In genomic region chr13:33676700-33677048, GRCh38 we compare ENCODE assay signal across 8 cellular contexts.
DNase-seq lines count a peak whose midpoint lies in the region; ATAC-seq, FAIRE-seq and TF ChIP-seq lines count a peak whose summit lies in the region.

No MANE protein-coding gene starts in this region.

- no peak overlapping the region for H3K4me2 ChIP-seq in GM12878 (ENCODE audit: control insufficient read depth, insufficient read depth)

- in situ Hi-C loops in GM12878 (cut with MboI) = no loop called here

- intact Hi-C loops in GM12878 (cut with micrococcal nuclease; ENCODE audit: unreplicated experiment) = loop anchor here (5.0 kb wide), 2 partner anchors 141 to 474 kb away; partner anchors contain the start of gene RFC3

- H3K9ac ChIP-seq in GM12878 (ENCODE audit: control insufficient read depth, insufficient read depth, low read length) = no peak overlapping the region

- BruUV-seq in GM12878 (replicated peaks; lab: Mats Ljungman, UMichigan) = no TSS peak

- peaks cover 9% of the 10 kb centered on the region for H3K79me2 ChIP-seq in GM12878 (ENCODE audit: control insufficient read depth, insufficient read depth, low read length)

- no peak overlapping the region for H3K27ac ChIP-seq in GM12878 (ENCODE audit: control insufficient read depth, insufficient read depth)

- no peak for TF ChIP-seq RAD21 in GM12878 (IDR thresholded peaks at IDR 0.05; ENCODE audit: insufficient read depth, low read depth, low read length)

- SMC1A ChIA-PET in GM12878 (lab: Charles Lee; ENCODE audit: uncharacterized antibody, unreplicated experiment) = interaction anchor here (0.8 to 7.2 kb wide), 4 partner anchors 13 to 108 kb away, joined by 3 to 110 read pairs (median 4); no protein-coding TSS in a partner anchor

- CTCF ChIA-PET in GM12878 (lab: Yijun Ruan, JAX) = interaction anchor here (0.6 to 5.7 kb wide), 4 partner anchors 11 to 457 kb away, joined by 3 to 93 read pairs (median 10); no protein-coding TSS in a partner anchor

- H3K4me3 ChIP-seq in AG10803 (ENCODE audit: low read length) (peak overlapping the region; percentile 61), GM12878 (no peak overlapping the region)

- peaks cover 27% of the 10 kb centered on the region for H3K4me1 Mint-ChIP-seq in stimulated activated naive CD8-positive, alpha-beta T cell treated with anti-CD3 and anti-CD28 coated beads, Interleukin-15, amount 100 ng/mL, for 72 hours

- TF ChIP-seq EP300 in GM12878 (IDR thresholded peaks at IDR 0.05; ENCODE audit: borderline replicate concordance in 1 of 2, control insufficient read depth in 1 of 2, low read depth in 2 of 2, low read length in 2 of 2) = no peak

- H3K9me3 Mint-ChIP-seq in stimulated activated naive CD8-positive, alpha-beta T cell treated with anti-CD3 and anti-CD28 coated beads, Interleukin-15, amount 100 ng/mL, for 72 hours = no peaks in the 10 kb centered on the region

- WGBS in GM12878 (ENCODE audit: insufficient coverage, insufficient replicate concordance, low lambda C conversion rate, missing lambda C conversion rate) = 63% methylated on average over 3 of the region's 3 CpGs

- peak overlapping the region in 1 of 2 donors; percentile 12 for H3K27ac Mint-ChIP-seq in stimulated activated naive CD8-positive, alpha-beta T cell treated with anti-CD3 and anti-CD28 coated beads, Interleukin-15, amount 100 ng/mL, for 72 hours

- ATAC-seq in GM19397 (IDR thresholded peaks at IDR 0.05; ENCODE audit: unreplicated experiment) = peak; percentile 28
- no peak for ATAC-seq in GM12878
- ATAC-seq in stimulated activated naive CD8-positive, alpha-beta T cell treated with anti-CD3 and anti-CD28 coated beads, Interleukin-15, amount 100 ng/mL, for 72 hours = peak; percentile 36
- ATAC-seq in GM21723 (IDR thresholded peaks at IDR 0.05; ENCODE audit: unreplicated experiment) = no peak

- POLR2A ChIA-PET in GM12878 (lab: Charles Lee) = no interaction called here

- no peaks in the 10 kb centered on the region for H3K27me3 ChIP-seq in GM12878 (replicated peaks in 1 of 2; ENCODE audit: control insufficient read depth in 2 of 2, insufficient read depth in 2 of 2, low read length in 1 of 2)

- peak overlapping the region; percentile 28 for H2AFZ ChIP-seq in GM12878 (ENCODE audit: control insufficient read depth, low read depth, low read length)

- H3K27me3 Mint-ChIP-seq in stimulated activated naive CD8-positive, alpha-beta T cell treated with anti-CD3 and anti-CD28 coated beads, Interleukin-15, amount 100 ng/mL, for 72 hours = no peaks in the 10 kb centered on the region

- peak overlapping the region; percentile 49 to 50 for H3K4me3 Mint-ChIP-seq in stimulated activated naive CD8-positive, alpha-beta T cell treated with anti-CD3 and anti-CD28 coated beads, Interleukin-15, amount 100 ng/mL, for 72 hours

- DNase-seq in AG10803 (ENCODE audit: low read depth) (peak; percentile 32), NCI-H526 (lab: John Stamatoyannopoulos, UW) (peak; percentile 17 to 57), GM12878 (ENCODE audit: low read depth, low spot score) (no peak), kidney glomerular epithelial cell (lab: John Stamatoyannopoulos, UW) (peak; percentile 39), DMS114 treated with DMSO at 0.1 percent for 48 hours (lab: John Stamatoyannopoulos, UW; ENCODE audit: unreplicated experiment) (no peak)
- DNase-seq in stimulated activated naive CD8-positive, alpha-beta T cell treated with anti-CD3 and anti-CD28 coated beads, Interleukin-15, amount 100 ng/mL, for 72 hours = no peak

- no peaks in the 10 kb centered on the region for H4K20me1 ChIP-seq in GM12878 (ENCODE audit: control insufficient read depth, insufficient read depth)

- no peak for TF ChIP-seq POLR2A in GM12878 (IDR thresholded peaks at IDR 0.05; ENCODE audit: low read depth, low read length)

- peaks cover 0 to 4% of the 10 kb centered on the region in 2 experiments; a peak in 1 of 4 replicates for H3K36me3 ChIP-seq in GM12878 (ENCODE audit: control insufficient read depth in 2 of 2, insufficient read depth in 2 of 2, low read length in 1 of 2)

- FAIRE-seq in GM12878 (lab: Jason Lieb, UNC) = no peak

- peaks cover 5% of the 10 kb centered on the region; the same call in 1 of the 2 replicates for H3K4me1 ChIP-seq in GM12878 (ENCODE audit: control insufficient read depth, insufficient read depth, low read length)

- H3K9me3 ChIP-seq in GM12878 (replicated peaks; ENCODE audit: control insufficient read depth, insufficient read depth, low read length) = peaks cover 5% of the 10 kb centered on the region

- TF ChIP-seq CTCF in AG10803 (conservative IDR thresholded peaks at IDR 0.05; ENCODE audit: low read length) (no peak), GM12878 (IDR thresholded peaks at IDR 0.05 in 2 of 3, conservative IDR thresholded peaks at IDR 0.05 in 1 of 3; ENCODE audit: control insufficient read depth in 2 of 3, extremely low read depth in 1 of 3, insufficient read depth in 1 of 3, low read depth in 3 of 3, low read length in 3 of 3) (no peak)

- RAD21 ChIA-PET in GM12878 (lab: Charles Lee; ENCODE audit: unreplicated experiment) = interaction anchor here (5.3 kb wide), 1 partner anchor 47 kb away, joined by 82 read pairs; no protein-coding TSS in a partner anchor

TF ChIP-seq in GM12878, 131 proteins besides CTCF, POLR2A, EP300 and RAD21 (continues in another document):
- TF ChIP-seq YY1 (IDR thresholded peaks at IDR 0.05; ENCODE audit: low read depth, low read length) = no peak
- no peak for TF ChIP-seq HDAC6 (IDR thresholded peaks at IDR 0.05; ENCODE audit: unreplicated experiment)
- TF ChIP-seq IRF3 (IDR thresholded peaks at IDR 0.05) = no peak
- TF ChIP-seq POLR2AphosphoS5 (IDR thresholded peaks at IDR 0.05; ENCODE audit: low read length) = no peak
- TF ChIP-seq CBFB (IDR thresholded peaks at IDR 0.05; ENCODE audit: low read depth) = no peak
- no peak for TF ChIP-seq ZBTB4 (CRISPR knock-in tag; IDR thresholded peaks at IDR 0.05)
- TF ChIP-seq POU2F2 (IDR thresholded peaks at IDR 0.05; ENCODE audit: borderline replicate concordance, low read depth, low read length) = no peak
- no peak for TF ChIP-seq ATF2 (IDR thresholded peaks at IDR 0.05; ENCODE audit: low read length)
- no peak for TF ChIP-seq PBX3 (IDR thresholded peaks at IDR 0.05; ENCODE audit: insufficient replicate concordance, low read depth, low read length)

Comparison
In these comparisons a context has a peak if more than half of its experiments do, and no peak if none do; other contexts are left out.
1. DNase-seq: peak in AG10803 (single experiment), NCI-H526 (2 of 2) and kidney glomerular epithelial cell (single experiment); none in GM12878 (single experiment), stimulated activated naive CD8-positive, alpha-beta T cell treated with anti-CD3 and anti-CD28 coated beads, Interleukin-15, amount 100 ng/mL, for 72 hours (0 of 2) and DMS114 treated with DMSO at 0.1 percent for 48 hours (single experiment).
2. ATAC-seq: peak in GM19397 (single experiment) and stimulated activated naive CD8-positive, alpha-beta T cell treated with anti-CD3 and anti-CD28 coated beads, Interleukin-15, amount 100 ng/mL, for 72 hours (single experiment); none in GM12878 (single experiment) and GM21723 (single experiment).